ENCODE assay signal across 8 cellular contexts in the genomic region with DNA sequence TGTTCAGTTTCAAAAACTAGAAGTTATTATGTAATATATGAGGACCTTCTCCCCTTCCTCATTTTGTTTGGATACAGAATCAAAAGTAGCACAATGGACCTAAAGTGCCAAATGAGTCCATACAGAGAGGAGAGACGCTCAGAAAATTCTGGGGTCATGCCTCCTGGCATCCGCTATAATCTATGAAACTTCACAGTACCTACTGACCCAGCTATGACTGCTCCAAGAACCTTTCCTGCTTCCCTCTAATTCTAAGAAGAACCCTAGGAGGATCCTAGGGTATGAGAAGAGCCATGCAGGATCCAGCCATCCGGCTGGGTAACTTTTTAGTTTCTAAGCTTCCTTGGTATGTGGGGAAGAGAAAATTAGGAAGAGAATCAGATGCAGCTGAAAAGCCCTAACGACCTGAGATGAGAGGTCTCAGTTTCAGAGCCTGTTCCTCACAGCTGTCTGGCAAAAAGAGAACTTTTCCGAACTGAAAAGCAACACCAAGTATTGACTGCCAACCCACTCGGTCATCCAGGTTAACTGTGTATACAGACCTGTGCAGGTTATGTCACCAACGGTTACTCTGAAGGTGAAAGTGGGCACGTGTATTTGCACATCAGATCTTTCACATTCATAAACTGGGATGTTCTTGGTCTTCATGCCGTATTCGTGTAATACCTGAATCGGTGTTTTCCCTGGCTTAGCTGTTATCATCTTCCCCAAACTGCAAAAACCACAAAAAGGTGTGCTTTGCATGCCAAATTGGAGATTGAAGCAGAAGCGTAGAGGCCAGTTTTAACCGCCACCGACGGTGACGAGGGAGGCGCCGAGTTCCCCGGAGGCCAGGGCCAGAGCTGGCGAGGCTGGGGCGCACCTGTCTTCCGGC. TPM values are rescaled to one million over a fixed set of nuclear protein-coding genes. Genes with fewer than 3 reads are reported as not detected.
DNase-seq lines count a peak whose midpoint lies in the region; ATAC-seq and TF ChIP-seq lines count a peak whose summit lies in the region.

No MANE protein-coding gene starts in this region.

- no peaks in the 10 kb centered on the region for H3K27me3 ChIP-seq in dorsolateral prefrontal cortex

- peak overlapping the region; percentile 90 to 97 (median 96) for H3K27ac Mint-ChIP-seq in naive B cell

- no peaks in the 10 kb centered on the region for H3K9me3 Mint-ChIP-seq in naive B cell

- ATAC-seq in HG02678 (IDR thresholded peaks at IDR 0.05; ENCODE audit: unreplicated experiment) (peak; percentile 45), naive B cell (ENCODE audit: low read depth in 2 of 2) (peak; percentile 57 to 63)

- intact Hi-C loops in dorsolateral prefrontal cortex (cut with DNase I): loop anchor here in 1 of 2 donors (2.0 kb wide), 1 partner anchor 31 kb away; a partner anchor contains a TSS

- peaks cover 0 to 6% (median 0%) of the 10 kb centered on the region in 3 donors for H3K27me3 Mint-ChIP-seq in naive B cell

- H3K4me3 ChIP-seq in dorsolateral prefrontal cortex: peak overlapping the region; percentile 74 to 99 (median 89)

- TF ChIP-seq CTCF in dorsolateral prefrontal cortex (IDR thresholded peaks at IDR 0.05 in 54 of 56, conservative IDR thresholded peaks at IDR 0.05 in 2 of 56; ENCODE audit: low read depth in 1 of 56, partially characterized antibody in 56 of 56): no peak

- peak overlapping the region; percentile 80 to 99 (median 97) for H3K27ac ChIP-seq in dorsolateral prefrontal cortex

- peak; percentile 9 to 23 for DNase-seq in stimulated activated CD4-positive, alpha-beta T cell treated with anti-CD3 and anti-CD28 coated beads, Interleukin-2, amount 100 ng/mL, for 24 hours
- DNase-seq in stimulated activated CD4-positive, alpha-beta T cell treated with anti-CD3 and anti-CD28 coated beads, Interleukin-15, amount 100 ng/mL, for 24 hours: no peak
- DNase-seq in NCI-H69 (lab: John Stamatoyannopoulos, UW): peak; percentile 58
- peak in 1 of 10 donors; percentile 7 for DNase-seq in dorsolateral prefrontal cortex
- DNase-seq in naive B cell: peak; percentile 80
- DNase-seq in activated CD8-positive, alpha-beta memory T cell treated with anti-CD3 and anti-CD28 coated beads, Interleukin-2, amount 50 U/mL, for 4 hours: no peak
- no peak for DNase-seq in HK-2 (ENCODE audit: unreplicated experiment)

- peaks cover 3 to 4% of the 10 kb centered on the region in 2 donors for H3K36me3 Mint-ChIP-seq in naive B cell

- H3K4me3 Mint-ChIP-seq in naive B cell: peak overlapping the region; percentile 85 to 94 (median 92)

- H3K4me1 Mint-ChIP-seq in naive B cell: peaks cover 14 to 32% (median 29%) of the 10 kb centered on the region in 3 donors

RNA-seq across cellular contexts. Expression of a gene that starts 1.0 kb away (rescaled TPM):
- total RNA-seq in dorsolateral prefrontal cortex: 10 to 100 TPM; 39.3 to 68.9 (median 53.3) TPM
- polyA plus RNA-seq in naive B cell (ENCODE audit: low read depth in 6 of 6): 100 to 1,000 TPM in 1 of 6 donors, 10 to 100 TPM in 5; 59.8 to 107 (median 75.9) TPM

RNA-seq across cellular contexts. Expression of a gene that starts 1.2 kb away (rescaled TPM):
- 10 to 100 TPM in 20 of 120 experiments, 1 to 10 TPM in 100; 3.6 to 14.0 (median 7.5) TPM for total RNA-seq in dorsolateral prefrontal cortex
- under 1 TPM in 4 of 6 donors, not detected in 2; 0.24 to 0.68 (median 0.46) TPM for polyA plus RNA-seq in naive B cell (ENCODE audit: low read depth in 6 of 6)

RNA-seq across cellular contexts. Expression of a gene that starts 28.5 kb away (rescaled TPM):
- total RNA-seq in dorsolateral prefrontal cortex: 1 to 10 TPM in 116 of 120 experiments, under 1 TPM in 4; 0.76 to 7.8 (median 3.0) TPM
- 1 to 10 TPM; 2.4 to 9.9 (median 4.7) TPM for polyA plus RNA-seq in naive B cell (ENCODE audit: low read depth in 6 of 6)

RNA-seq across cellular contexts. Expression of a gene that starts 30.3 kb away (rescaled TPM):
- 10 to 100 TPM; 23.8 to 61.8 (median 37.5) TPM for total RNA-seq in dorsolateral prefrontal cortex
- 10 to 100 TPM; 20.9 to 23.8 (median 22.3) TPM for polyA plus RNA-seq in naive B cell (ENCODE audit: low read depth in 6 of 6)

Comparison
In these comparisons a context has a peak if more than half of its experiments do, and no peak if none do; other contexts are left out.
1. DNase-seq: peak in stimulated activated CD4-positive, alpha-beta T cell treated with anti-CD3 and anti-CD28 coated beads, Interleukin-2, amount 100 ng/mL, for 24 hours (2 of 2), NCI-H69 (single experiment) and naive B cell (single experiment); none in stimulated activated CD4-positive, alpha-beta T cell treated with anti-CD3 and anti-CD28 coated beads, Interleukin-15, amount 100 ng/mL, for 24 hours (single experiment), activated CD8-positive, alpha-beta memory T cell treated with anti-CD3 and anti-CD28 coated beads, Interleukin-2, amount 50 U/mL, for 4 hours (single experiment) and HK-2 (single experiment).